ENCODE assay signal across 19 cellular contexts in genomic region chr6:124669713-124670480, GRCh38.
"Had no signal": no experiment of that assay in that cellular context is flagged by ENCODE, and none has a peak within 500 bp of the region (broad histone marks: within the 10 kb centered on the region; RNA-seq: fewer than 3 reads in every experiment).

No MANE protein-coding gene starts in this region.

- H3K4me2 ChIP-seq: smooth muscle cell had no signal

- H3K4me3 ChIP-seq: esophagus squamous epithelium, smooth muscle cell had no signal

- H3K27ac Mint-ChIP-seq: activated naive CD4-positive, alpha-beta T cell treated with anti-CD3 and anti-CD28 coated beads for 36 hours; activated T-helper 2 cell treated with anti-CD3 and anti-CD28 coated beads, Interferon-gamma antibody, Interleukin-2, Interleukin-4, amounts not matched to agents 10 μg/mL and 5 μg/mL and 100 μg/mL, durations not matched to agents 14 hours and 24 hours and 36 hours; naive B cell; T-helper 17 cell; type B pancreatic cell had no signal

- H3K4me3 Mint-ChIP-seq: activated naive CD4-positive, alpha-beta T cell treated with anti-CD3 and anti-CD28 coated beads for 36 hours; naive B cell; T-helper 17 cell; type B pancreatic cell had no signal

- H3K27me3 Mint-ChIP-seq: naive B cell, T-helper 17 cell, type B pancreatic cell had no signal

- H3K36me3 ChIP-seq: esophagus squamous epithelium, neutrophil, WERI-Rb-1 had no signal

- ATAC-seq: right cardiac atrium; stimulated activated naive CD8-positive, alpha-beta T cell treated with anti-CD3 and anti-CD28 coated beads, Interleukin-15, Interleukin-2, amounts not matched to agents 100 U/mL and 50 U/mL, for 24 hours; T-helper 17 cell had no signal

- H3K9me3 Mint-ChIP-seq: activated naive CD4-positive, alpha-beta T cell treated with anti-CD3 and anti-CD28 coated beads for 36 hours; type B pancreatic cell had no signal

- H3K4me1 ChIP-seq: esophagus squamous epithelium had no signal

- H3K36me3 Mint-ChIP-seq: naive B cell, type B pancreatic cell had no signal

- H3K4me1 Mint-ChIP-seq: naive B cell, T-helper 17 cell had no signal

- H3K27me3 ChIP-seq: esophagus squamous epithelium, neutrophil had no signal

- H3K27ac ChIP-seq: esophagus squamous epithelium, neutrophil, WERI-Rb-1 had no signal

- DNase-seq: activated CD4-positive, alpha-beta T cell treated with anti-CD3 and anti-CD28 coated beads, Interleukin-2, amount 50 U/mL, for 48 hours; activated naive CD4-positive, alpha-beta T cell treated with anti-CD3 and anti-CD28 coated beads for 36 hours; activated T-cell treated with anti-CD3 and anti-CD28 coated beads, Interleukin-2, amount 50 U/mL, for 1 hour; cortex of kidney; effector CD8-positive, alpha-beta T cell; esophagus squamous epithelium; foreskin melanocyte; head of caudate nucleus; naive B cell; posterior cingulate gyrus; right cardiac atrium; stimulated activated CD4-positive, alpha-beta T cell treated with anti-CD3 and anti-CD28 coated beads, Interleukin-4, amount 100 ng/mL, for 4 hours; stimulated activated naive CD8-positive, alpha-beta T cell treated with anti-CD3 and anti-CD28 coated beads, Interleukin-15, Interleukin-2, amounts not matched to agents 100 U/mL and 50 U/mL, for 24 hours; T-helper 17 cell; WERI-Rb-1 had no signal

- H3K9me3 ChIP-seq: neutrophil had no signal
